In the genomic region with DNA sequence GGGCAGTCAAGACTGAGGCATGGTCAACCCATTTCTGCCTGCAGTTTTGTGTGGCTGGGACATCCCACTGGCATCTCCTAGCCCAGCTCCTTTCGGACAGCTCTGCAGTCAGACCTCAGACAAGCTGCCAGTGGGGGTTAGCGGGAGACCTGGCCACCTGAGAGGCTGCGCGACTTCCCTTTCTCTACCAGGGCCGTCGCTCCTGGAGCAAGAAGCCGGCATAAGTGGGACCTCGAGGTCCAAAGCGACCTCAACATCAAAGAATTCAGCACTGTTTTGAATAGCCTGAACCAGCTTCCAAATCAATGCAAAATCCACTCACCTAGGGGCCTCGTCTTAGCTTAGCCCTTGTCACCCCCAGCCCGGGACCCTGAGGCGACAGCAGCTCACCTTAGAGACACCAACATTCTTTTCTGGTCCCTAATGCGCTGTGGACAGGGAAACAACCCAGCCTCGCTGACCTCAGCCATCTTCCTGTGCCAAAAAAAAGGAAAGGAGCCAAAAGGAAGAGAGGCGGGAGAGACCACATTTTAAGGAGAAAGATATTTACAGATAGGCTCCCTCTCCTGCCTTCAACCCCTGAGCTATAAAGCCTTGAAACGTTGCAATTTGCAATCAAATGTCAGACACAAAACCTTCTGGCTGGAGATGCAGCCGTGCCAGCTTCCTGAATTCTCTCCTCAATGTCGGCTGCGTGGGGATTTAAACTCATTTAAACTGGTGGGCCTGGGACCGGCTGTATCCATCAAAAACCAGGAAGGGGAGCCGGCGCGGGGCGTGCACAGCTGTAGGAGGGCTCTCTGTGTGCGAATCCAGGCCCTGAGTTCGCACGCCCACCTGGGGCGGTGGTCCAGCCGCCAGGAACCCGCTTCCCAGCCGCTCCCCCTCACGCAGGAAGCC, we compare ENCODE assay signal across 8 cellular contexts.
DNase-seq lines count a peak whose midpoint lies in the region; ATAC-seq and TF ChIP-seq lines count a peak whose summit lies in the region.

No MANE protein-coding gene starts in this region.

- no peak for TF ChIP-seq CTCF in WERI-Rb-1 (IDR thresholded peaks at IDR 0.05; ENCODE audit: low read depth, low read length)

- H3K9me3 ChIP-seq in WERI-Rb-1 (ENCODE audit: severe bottlenecking), result peaks cover 4% of the 10 kb centered on the region

- H3K4me3 ChIP-seq in WERI-Rb-1 (ENCODE audit: low read depth, low read length), result no peak overlapping the region

- peak overlapping the region; percentile 77 to 83 (median 80) for H3K4me3 Mint-ChIP-seq in IgD-negative memory B cell
- peak overlapping the region; percentile 79 to 91 (median 81) for H3K4me3 Mint-ChIP-seq in naive B cell

- H3K36me3 ChIP-seq in WERI-Rb-1, result no peaks in the 10 kb centered on the region

- H3K27me3 ChIP-seq in WERI-Rb-1 (ENCODE audit: insufficient read depth, low read depth, severe bottlenecking), result no peaks in the 10 kb centered on the region

- DNase-seq in AG08396 (ENCODE audit: low spot score) (peak; percentile 27), dermis blood vessel endothelial cell (peak; percentile 43), naive B cell (no peak), cortex of kidney (lab: John Stamatoyannopoulos, UW) (no peak), cerebellar nuclear complex (lab: John Stamatoyannopoulos, UW) (no peak), WERI-Rb-1 (no peak), NCI-H187 (lab: John Stamatoyannopoulos, UW) (no peak)

- ATAC-seq in naive B cell (ENCODE audit: low read depth in 2 of 2), result no peak

- H3K4me1 Mint-ChIP-seq in IgD-negative memory B cell, result peaks cover 21 to 32% (median 27%) of the 10 kb centered on the region in 3 donors
- H3K4me1 Mint-ChIP-seq in naive B cell, result peaks cover 14 to 32% (median 28%) of the 10 kb centered on the region in 3 donors

- peaks cover 26% of the 10 kb centered on the region for H3K27me3 Mint-ChIP-seq in IgD-negative memory B cell
- peaks cover 14 to 33% (median 28%) of the 10 kb centered on the region in 3 donors for H3K27me3 Mint-ChIP-seq in naive B cell

- no peak overlapping the region for H3K27ac ChIP-seq in WERI-Rb-1

- H3K9me3 Mint-ChIP-seq in IgD-negative memory B cell, result peaks cover 0 to 4% (median 3%) of the 10 kb centered on the region in 3 donors
- H3K9me3 Mint-ChIP-seq in naive B cell, result peaks cover 3 to 12% (median 5%) of the 10 kb centered on the region in 7 donors

- H3K36me3 Mint-ChIP-seq in IgD-negative memory B cell (no peaks in the 10 kb centered on the region), naive B cell (peaks cover 0 to 8% of the 10 kb centered on the region in 2 donors)

- no peak overlapping the region for H3K27ac Mint-ChIP-seq in IgD-negative memory B cell
- peak overlapping the region in 1 of 6 donors; percentile 36 for H3K27ac Mint-ChIP-seq in naive B cell

Comparison
In these comparisons a context has a peak if more than half of its experiments do, and no peak if none do; other contexts are left out.
1. DNase-seq: peak in AG08396 (single experiment) and dermis blood vessel endothelial cell (single experiment); none in naive B cell (single experiment), cortex of kidney (single experiment), cerebellar nuclear complex (0 of 2), WERI-Rb-1 (single experiment) and NCI-H187 (0 of 2).